10 cellular contexts compared by ENCODE assay signal in genomic region chr5:10607666-10608442, GRCh38. TPM values are rescaled to one million over a fixed set of nuclear protein-coding genes. Genes with fewer than 3 reads are reported as not detected.
DNase-seq lines count a peak whose midpoint lies in the region; ATAC-seq, FAIRE-seq and TF ChIP-seq lines count a peak whose summit lies in the region.
"Had no signal": no experiment of that assay in that cellular context is flagged by ENCODE, and none has a peak within 500 bp of the region (broad histone marks: within the 10 kb centered on the region; RNA-seq: fewer than 3 reads in every experiment).

No MANE protein-coding gene starts in this region.

- WGBS in prostate gland, result 66% methylated on average over 14 of the region's 14 CpGs

- H3K27ac ChIP-seq in kidney (ENCODE audit: low read depth in 2 of 2, low read length in 2 of 2), result peak overlapping the region; percentile 68 to 71
- peak overlapping the region; percentile 32 to 72 for H3K27ac ChIP-seq in uterus
- peak overlapping the region in 1 of 2 donors; percentile 15 for H3K27ac ChIP-seq in prostate gland

- FAIRE-seq in kidney (lab: Jason Lieb, UNC), result no peak

- POLR2A ChIA-PET in WTC11 (lab: Charles Lee), result no interaction called here

- H3K4me3 ChIP-seq in kidney (ENCODE audit: low read length in 2 of 2) (peak overlapping the region in 1 of 2 donors; percentile 4), uterus (no peak overlapping the region), prostate gland (no peak overlapping the region)
- H3K4me3 ChIP-seq: skin epidermis had no signal

- intact Hi-C loops in kidney (cut with DNase I), result no loop called here
- intact Hi-C loops in uterus (cut with DNase I; ENCODE audit: low total_unique reads), result no loop called here
- intact Hi-C loops in prostate gland (cut with DNase I), result no loop called here

- H3K4me3 Mint-ChIP-seq in WTC11, result no peak overlapping the region

- H3K27me3 Mint-ChIP-seq in WTC11 (ENCODE audit: low read depth), result no peaks in the 10 kb centered on the region; the same call in 1 of the 2 replicates

- H3K9ac ChIP-seq in kidney (ENCODE audit: low read length in 2 of 2), result peak overlapping the region in 1 of 2 donors; percentile 21

- peak overlapping the region; percentile 89; the same call in 1 of the 2 replicates for H3K27ac Mint-ChIP-seq in WTC11
- H3K27ac Mint-ChIP-seq: T-helper 1 cell treated with Interleukin-12 subunit alpha and Interleukin-12 subunit beta and Interleukin-4 antibody, amounts not matched to agents 30 μg/mL and 1 μg/mL, for 36 hours had no signal

- no peaks in the 10 kb centered on the region for H3K9me3 Mint-ChIP-seq in WTC11
- H3K9me3 Mint-ChIP-seq: T-helper 1 cell treated with Interleukin-12 subunit alpha and Interleukin-12 subunit beta and Interleukin-4 antibody, amounts not matched to agents 30 μg/mL and 1 μg/mL, for 36 hours had no signal

- TF ChIP-seq POLR2A in uterus (IDR thresholded peaks at IDR 0.05) (no peak), prostate gland (IDR thresholded peaks at IDR 0.05) (no peak)

- H3K4me1 ChIP-seq in kidney (ENCODE audit: control insufficient read depth in 1 of 2, insufficient read depth in 1 of 2, low read depth in 1 of 2, low read length in 2 of 2) (peaks cover 9 to 12% of the 10 kb centered on the region in 2 donors), uterus (no peaks in the 10 kb centered on the region), prostate gland (replicated peaks) (no peaks in the 10 kb centered on the region)

- CTCF ChIA-PET in WTC11 (lab: Charles Lee), result interaction anchor here (0.5 to 3.0 kb wide), 24 partner anchors 12 to 155 kb away, joined by 3 to 32 read pairs (median 4); no protein-coding TSS in a partner anchor

- H3K36me3 Mint-ChIP-seq in WTC11, result no peaks in the 10 kb centered on the region

- DNase-seq in EH (ENCODE audit: low read depth) (peak; percentile 52), WTC11 (ENCODE audit: low spot score) (no peak), kidney (no peak), uterus (peak; percentile 45 to 51), prostate gland (ENCODE audit: low spot score) (no peak), COLO668 (lab: John Stamatoyannopoulos, UW; ENCODE audit: unreplicated experiment) (no peak)

- peaks cover 37% of the 10 kb centered on the region for H3K4me1 Mint-ChIP-seq in WTC11

- H3K27me3 ChIP-seq in uterus (no peaks in the 10 kb centered on the region), prostate gland (replicated peaks; ENCODE audit: insufficient read depth) (no peaks in the 10 kb centered on the region)

- ATAC-seq in GM19455 (IDR thresholded peaks at IDR 0.05; ENCODE audit: unreplicated experiment), result peak; percentile 59
- peak; percentile 70 for ATAC-seq in HG03439 (IDR thresholded peaks at IDR 0.05; ENCODE audit: unreplicated experiment)
- peak; percentile 75 for ATAC-seq in WTC11

- TF ChIP-seq CTCF in WTC11 (IDR thresholded peaks at IDR 0.05) (no peak), kidney (IDR thresholded peaks at IDR 0.05; ENCODE audit: borderline replicate concordance, extremely low read depth, insufficient read depth) (peak; percentile 25), uterus (IDR thresholded peaks at IDR 0.05) (peak in 1 of 4 experiments; percentile 18), prostate gland (IDR thresholded peaks at IDR 0.05) (no peak)

- no peaks in the 10 kb centered on the region for H3K9me3 ChIP-seq in kidney (ENCODE audit: control insufficient read depth in 1 of 2, low read length in 2 of 2)
- H3K9me3 ChIP-seq in uterus, result no peaks in the 10 kb centered on the region
- no peaks in the 10 kb centered on the region for H3K9me3 ChIP-seq in prostate gland

- H3K36me3 ChIP-seq in kidney (ENCODE audit: control insufficient read depth in 1 of 2, insufficient read depth in 2 of 2, low read length in 2 of 2) (no peaks in the 10 kb centered on the region), uterus (no peaks in the 10 kb centered on the region), prostate gland (no peaks in the 10 kb centered on the region)

TF ChIP-seq in WTC11, 78 proteins besides CTCF, POLR2A, EP300 and RAD21:
- no peak for TF ChIP-seq MLX (CRISPR knock-in tag; IDR thresholded peaks at IDR 0.05)
- TF ChIP-seq GABPB1 (CRISPR knock-in tag; IDR thresholded peaks at IDR 0.05), result no peak
- TF ChIP-seq ZNF263 (CRISPR knock-in tag; IDR thresholded peaks at IDR 0.05; ENCODE audit: low read depth), result no peak
- no peak for TF ChIP-seq ZNF396 (CRISPR knock-in tag; IDR thresholded peaks at IDR 0.05; ENCODE audit: borderline replicate concordance)
- no peak for TF ChIP-seq ZBTB21 (CRISPR knock-in tag; IDR thresholded peaks at IDR 0.05; ENCODE audit: borderline replicate concordance)
- no peak for TF ChIP-seq JAZF1 (CRISPR knock-in tag; IDR thresholded peaks at IDR 0.05)
- TF ChIP-seq ZNF416 (CRISPR knock-in tag; IDR thresholded peaks at IDR 0.05), result no peak
- no peak for TF ChIP-seq TP53 (CRISPR knock-in tag; IDR thresholded peaks at IDR 0.05)
- TF ChIP-seq FOXJ3 (CRISPR knock-in tag; IDR thresholded peaks at IDR 0.05; ENCODE audit: borderline replicate concordance), result no peak
- TF ChIP-seq MYBL2 (CRISPR knock-in tag; IDR thresholded peaks at IDR 0.05), result no peak
- no peak for TF ChIP-seq HMGA2 (CRISPR knock-in tag; IDR thresholded peaks at IDR 0.05)
- no peak for TF ChIP-seq ATF2 (CRISPR knock-in tag; IDR thresholded peaks at IDR 0.05; ENCODE audit: borderline replicate concordance, low read depth)
- TF ChIP-seq MAX (CRISPR knock-in tag; IDR thresholded peaks at IDR 0.05), result no peak
- TF ChIP-seq NFE2L1 (CRISPR knock-in tag; IDR thresholded peaks at IDR 0.05), result no peak

RNA-seq across cellular contexts. Expression of gene ANKRD33B, which starts 44.0 kb away (rescaled TPM):
- total RNA-seq in WTC11 (2021) (5.4 to 9.2 TPM (median 5.9 TPM) in 3 replicates), kidney (20.3 TPM), uterus (10 to 100 TPM in 1 of 4 donors, 1 to 10 TPM in 3; 2.1 to 24.1 (median 7.6) TPM), prostate gland (1 to 10 TPM; 4.1 to 7.4 TPM)
- 4.8 TPM for polyA plus RNA-seq in kidney (ENCODE audit: insufficient read depth, low read depth, low replicate concordance)

Comparison
In these comparisons a context has a peak if more than half of its experiments do, and no peak if none do; other contexts are left out.
1. DNase-seq: peak in EH (single experiment) and uterus (2 of 2); none in WTC11 (single experiment), kidney (single experiment), prostate gland (single experiment) and COLO668 (single experiment).
2. Peak in every context shown above with its lines, with median percentiles within 50 percentile points of each other: ATAC-seq.